8 cellular contexts compared by ENCODE assay signal in genomic region chrX:12515384-12515783, GRCh38.
DNase-seq lines count a peak whose midpoint lies in the region; ATAC-seq and FAIRE-seq lines count a peak whose summit lies in the region.

No MANE protein-coding gene starts in this region.

- FAIRE-seq in colon (lab: Jason Lieb, UNC), result peak; percentile 78

- ATAC-seq in GM18498 (IDR thresholded peaks at IDR 0.05; ENCODE audit: unreplicated experiment) (peak; percentile 97), GM19025 (IDR thresholded peaks at IDR 0.05; ENCODE audit: low read depth, unreplicated experiment) (peak; percentile 64), GM21367 (IDR thresholded peaks at IDR 0.05; ENCODE audit: unreplicated experiment) (peak; percentile 99), HG02588 (IDR thresholded peaks at IDR 0.05; ENCODE audit: unreplicated experiment) (peak; percentile 93), HG03025 (IDR thresholded peaks at IDR 0.05; ENCODE audit: low FRiP score, unreplicated experiment) (peak; percentile 98), HG03439 (IDR thresholded peaks at IDR 0.05; ENCODE audit: unreplicated experiment) (peak; percentile 89)

- peak; percentile 82 for DNase-seq in MV-4-11 (lab: John Stamatoyannopoulos, UW)

Comparison
In these comparisons a context has a peak if more than half of its experiments do, and no peak if none do; other contexts are left out.
1. Peak in every context shown above with its lines: DNase-seq and ATAC-seq.